1 cellular context compared by ENCODE assay signal in the genomic region with DNA sequence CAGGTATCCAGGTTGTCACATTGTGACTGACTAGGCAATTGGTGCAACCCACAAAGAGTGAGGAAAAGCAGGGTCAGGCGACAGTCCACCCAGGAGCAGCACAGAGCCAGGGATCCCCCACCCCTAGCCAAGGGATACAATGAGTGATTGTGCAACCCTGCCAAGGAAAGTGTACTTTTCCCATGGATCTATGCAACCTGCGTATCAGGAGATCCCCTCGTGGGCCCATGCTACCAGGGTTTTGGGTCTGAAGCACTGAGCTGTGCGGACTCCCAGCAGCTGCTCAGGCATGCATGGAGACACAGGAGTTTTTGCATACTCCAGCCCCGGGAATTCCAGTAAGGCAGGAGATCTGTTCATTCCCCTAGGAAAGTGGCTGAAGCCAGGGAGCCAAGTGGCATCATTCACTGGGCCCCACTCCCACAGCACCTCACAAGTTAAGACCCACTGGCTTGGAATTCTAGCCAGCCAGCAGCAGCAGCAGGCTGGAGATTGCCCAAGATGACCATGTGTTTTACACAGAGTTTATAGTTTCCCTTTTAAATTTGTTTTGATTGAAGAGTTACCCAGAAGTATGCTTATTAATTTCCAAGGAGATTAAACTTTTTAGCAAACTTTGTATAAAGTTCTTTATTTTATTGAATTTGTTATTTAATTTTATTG.
TF ChIP-seq lines count a peak whose summit lies in the region.

No MANE protein-coding gene starts in this region.

TF ChIP-seq in K562, 482 proteins besides CTCF, POLR2A, EP300 and RAD21:
- TF ChIP-seq CEBPG (CRISPR knock-in tag; IDR thresholded peaks at IDR 0.05) = 0 out of 2 replicates have a peak, but pooled peaks have one; percentile 15
- 0 out of 4 replicates have a peak, but pooled peaks of 1 of the 2 experiments have one; percentile 14 for TF ChIP-seq CEBPG (tag; conservative IDR thresholded peaks at IDR 0.05 in 1 of 2, IDR thresholded peaks at IDR 0.05 in 1 of 2)
- TF ChIP-seq, protein P1, sequence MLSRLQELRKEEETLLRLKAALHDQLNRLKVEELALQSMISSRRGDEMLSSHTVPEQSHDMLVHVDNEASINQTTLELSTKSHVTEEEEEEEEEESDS (CRISPR knock-in tag; IDR thresholded peaks at IDR 0.05) = no peak
- TF ChIP-seq CEBPB (tag; IDR thresholded peaks at IDR 0.05) = peak; percentile 37; the same call in 1 of the 2 replicates
